Comparison of ENCODE assay signal across 10 cellular contexts in the genomic region with DNA sequence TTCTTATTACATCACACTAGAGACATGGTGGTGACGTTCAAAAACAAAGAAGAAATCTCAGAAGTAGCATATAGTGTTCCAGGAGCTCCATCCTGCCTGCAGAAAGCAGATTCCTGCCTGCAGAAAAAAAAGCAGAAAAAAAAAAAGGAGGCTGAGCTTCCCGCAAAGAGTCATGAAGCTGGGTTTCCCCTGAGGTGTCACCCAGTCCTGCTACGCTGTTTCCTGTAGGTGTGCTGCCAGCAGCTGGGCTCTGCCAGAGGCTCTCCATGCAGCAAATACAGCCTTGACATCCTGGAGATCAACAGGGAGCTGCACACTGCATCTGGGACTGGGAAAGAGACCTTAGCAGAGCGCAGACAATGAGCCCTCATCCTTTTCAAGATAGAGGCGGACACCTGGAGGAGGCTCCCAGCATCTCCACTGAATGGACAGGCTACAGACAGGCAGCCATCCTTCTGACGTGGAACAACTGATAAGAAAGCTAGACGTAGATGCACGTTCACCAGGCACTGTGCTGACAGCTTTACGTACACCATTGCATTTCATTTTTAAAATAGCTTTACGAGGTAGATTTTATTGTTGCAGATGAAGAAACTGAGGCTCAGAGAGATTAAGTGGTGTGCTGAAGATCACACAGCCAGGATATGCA.
A peak's percentile ranks its signal among the peaks of the same experiment; 100 is the strongest.
DNase-seq lines count a peak whose midpoint lies in the region; ATAC-seq and TF ChIP-seq lines count a peak whose summit lies in the region.
"Had no signal": no experiment of that assay in that cellular context is flagged by ENCODE, and none has a peak within 500 bp of the region (broad histone marks: within the 10 kb centered on the region; RNA-seq: fewer than 3 reads in every experiment).

No MANE protein-coding gene starts in this region.

- H2AFZ ChIP-seq in neural progenitor cell (replicated peaks): no peak overlapping the region

- intact Hi-C loops in activated CD4-positive, alpha-beta memory T cell treated with anti-CD3 and anti-CD28 coated beads for 36 hours (cut with micrococcal nuclease): loop anchor here (1.0 to 10.0 kb wide), 11 partner anchors 8 to 459 kb away; a partner anchor contains a TSS

- no peaks in the 10 kb centered on the region for H3K36me3 Mint-ChIP-seq in activated CD4-positive, alpha-beta memory T cell treated with anti-CD3 and anti-CD28 coated beads for 36 hours
- H3K36me3 Mint-ChIP-seq in neural progenitor cell: no peaks in the 10 kb centered on the region

- no peaks in the 10 kb centered on the region for H3K27me3 Mint-ChIP-seq in activated CD4-positive, alpha-beta memory T cell treated with anti-CD3 and anti-CD28 coated beads for 36 hours
- H3K27me3 Mint-ChIP-seq in neural progenitor cell (ENCODE audit: insufficient read depth, low read depth): peaks cover 6% of the 10 kb centered on the region

- H3K9ac ChIP-seq in neural progenitor cell: no peak overlapping the region

- H3F3A ChIP-seq in neural progenitor cell (ENCODE audit: low read depth): no peaks in the 10 kb centered on the region

- ATAC-seq in GM18861 (IDR thresholded peaks at IDR 0.05; ENCODE audit: unreplicated experiment): no peak
- ATAC-seq in GM19324 (IDR thresholded peaks at IDR 0.05; ENCODE audit: low FRiP score, unreplicated experiment): no peak

- peak overlapping the region; percentile 77 for H3K27ac Mint-ChIP-seq in activated CD4-positive, alpha-beta memory T cell treated with anti-CD3 and anti-CD28 coated beads for 36 hours
- no peak overlapping the region for H3K27ac Mint-ChIP-seq in neural progenitor cell

- H3K9me3 ChIP-seq in neural progenitor cell (ENCODE audit: low read depth): no peaks in the 10 kb centered on the region
- H3K9me3 ChIP-seq: esophagus squamous epithelium had no signal

- H3K4me1 Mint-ChIP-seq in activated CD4-positive, alpha-beta memory T cell treated with anti-CD3 and anti-CD28 coated beads for 36 hours (ENCODE audit: low read depth): peaks cover 60% of the 10 kb centered on the region
- H3K4me1 Mint-ChIP-seq in neural progenitor cell: peaks cover 9% of the 10 kb centered on the region

- DNase-seq in ELF-1 (ENCODE audit: low read depth, low spot score): peak; percentile 20
- DNase-seq in activated CD4-positive, alpha-beta memory T cell treated with anti-CD3 and anti-CD28 coated beads for 36 hours: peak; percentile 78
- DNase-seq in dermis microvascular lymphatic vessel endothelial cell (ENCODE audit: low read depth in 2 of 2): peak; percentile 82 to 90
- peak; percentile 27 to 41 for DNase-seq in stimulated activated CD4-positive, alpha-beta T cell treated with anti-CD3 and anti-CD28 coated beads, Interleukin-12 subunit alpha, Interleukin-12 subunit beta, amount 100 ng/mL, for 24 hours (ENCODE audit: low read depth in 2 of 2)
- DNase-seq in putamen (ENCODE audit: low spot score): no peak
- DNase-seq in neural progenitor cell (ENCODE audit: low spot score): no peak
- DNase-seq: esophagus squamous epithelium, NCI-H345 had no signal

- H3K4me3 ChIP-seq in neural progenitor cell: no peak overlapping the region
- H3K4me3 ChIP-seq: esophagus squamous epithelium had no signal

- POLR2A ChIA-PET in activated CD4-positive, alpha-beta memory T cell treated with anti-CD3 and anti-CD28 coated beads for 36 hours (lab: Charles Lee): interaction anchor here (1.0 to 1.7 kb wide), 4 partner anchors 95 to 350 kb away, joined by 3 to 6 read pairs (median 5); a partner anchor contains a TSS

- H3K9me3 Mint-ChIP-seq in activated CD4-positive, alpha-beta memory T cell treated with anti-CD3 and anti-CD28 coated beads for 36 hours: no peaks in the 10 kb centered on the region
- peaks cover 3% of the 10 kb centered on the region for H3K9me3 Mint-ChIP-seq in neural progenitor cell

- no peaks in the 10 kb centered on the region for H3K27me3 ChIP-seq in neural progenitor cell

- no peak for TF ChIP-seq CTCF in neural progenitor cell (IDR thresholded peaks at IDR 0.05)

- no peaks in the 10 kb centered on the region for H4K20me1 ChIP-seq in neural progenitor cell (ENCODE audit: low read depth)

- no peak overlapping the region for H3K27ac ChIP-seq in neural progenitor cell
- H3K27ac ChIP-seq: esophagus squamous epithelium had no signal

- no peaks in the 10 kb centered on the region for H3K79me2 ChIP-seq in neural progenitor cell (ENCODE audit: low read depth)

- peaks cover 3% of the 10 kb centered on the region for H3K4me1 ChIP-seq in neural progenitor cell

- H3K4me2 ChIP-seq in neural progenitor cell: no peak overlapping the region

- CTCF ChIA-PET in activated CD4-positive, alpha-beta memory T cell treated with anti-CD3 and anti-CD28 coated beads for 36 hours (lab: Charles Lee): interaction anchor here (0.7 to 1.9 kb wide), 8 partner anchors 8 to 373 kb away, joined by 3 to 5 read pairs (median 4); no protein-coding TSS in a partner anchor

- no peaks in the 10 kb centered on the region for H3K36me3 ChIP-seq in neural progenitor cell
- H3K36me3 ChIP-seq: esophagus squamous epithelium had no signal

- peak overlapping the region; percentile 47 for H3K4me3 Mint-ChIP-seq in activated CD4-positive, alpha-beta memory T cell treated with anti-CD3 and anti-CD28 coated beads for 36 hours
- no peak overlapping the region for H3K4me3 Mint-ChIP-seq in neural progenitor cell

Comparison
In these comparisons a context has a peak if more than half of its experiments do, and no peak if none do; other contexts are left out.
1. DNase-seq: peak in ELF-1 (single experiment), activated CD4-positive, alpha-beta memory T cell treated with anti-CD3 and anti-CD28 coated beads for 36 hours (single experiment), dermis microvascular lymphatic vessel endothelial cell (2 of 2) and stimulated activated CD4-positive, alpha-beta T cell treated with anti-CD3 and anti-CD28 coated beads, Interleukin-12 subunit alpha, Interleukin-12 subunit beta, amount 100 ng/mL, for 24 hours (2 of 2); none in putamen (single experiment) and neural progenitor cell (single experiment).